25 cellular contexts compared by ENCODE assay signal in genomic region chr9:11471321-11471720, GRCh38.
"Had no signal": no experiment of that assay in that cellular context is flagged by ENCODE, and none has a peak within 500 bp of the region (broad histone marks: within the 10 kb centered on the region; RNA-seq: fewer than 3 reads in every experiment).

No MANE protein-coding gene starts in this region.

- DNase-seq: activated CD4-positive, alpha-beta memory T cell treated with anti-CD3 and anti-CD28 coated beads for 36 hours; activated CD4-positive, alpha-beta T cell treated with anti-CD3 and anti-CD28 coated beads, Interleukin-2, amount 10 ng/mL, durations not matched to agents 7 days and 5 days; activated CD4-positive, CD25-positive, alpha-beta regulatory T cell; activated CD8-positive, alpha-beta memory T cell treated with anti-CD3 and anti-CD28 coated beads for 24 hours; activated gamma-delta T cell; activated naive CD4-positive, alpha-beta T cell treated with anti-CD3 and anti-CD28 coated beads for 36 hours; activated T-cell treated with anti-CD3 and anti-CD28 coated beads, Interleukin-2, amount 50 U/mL, for 4 hours; amygdala; brain microvascular endothelial cell; cerebellar nuclear complex; KBM-7; NCI-H1092; NCI-H1417; NCI-H1694 treated with DMSO at 0.1 percent for 48 hours; NCI-H2029 treated with DMSO at 0.1 percent for 48 hours; NCI-H345; NCI-H510A; NCI-H526 treated with DMSO at 0.1 percent for 48 hours; SIG-M5; T-cell; T-helper 2 cell; T1000 had no signal

- H3K4me3 Mint-ChIP-seq: activated CD4-positive, alpha-beta memory T cell treated with anti-CD3 and anti-CD28 coated beads for 36 hours; activated CD4-positive, alpha-beta T cell treated with anti-CD3 and anti-CD28 coated beads, Interleukin-2, amount 10 ng/mL, durations not matched to agents 7 days and 5 days; activated naive CD4-positive, alpha-beta T cell treated with anti-CD3 and anti-CD28 coated beads for 36 hours; activated naive CD8-positive, alpha-beta T cell; activated T-cell treated with anti-CD3 and anti-CD28 coated beads, Interleukin-2, amount 50 U/mL, for 4 hours; T-cell had no signal

- H3K27me3 ChIP-seq: brain microvascular endothelial cell had no signal

- H3K27me3 Mint-ChIP-seq: activated CD4-positive, alpha-beta memory T cell treated with anti-CD3 and anti-CD28 coated beads for 36 hours; activated CD4-positive, alpha-beta T cell treated with anti-CD3 and anti-CD28 coated beads, Interleukin-2, amount 10 ng/mL, durations not matched to agents 7 days and 5 days; activated naive CD8-positive, alpha-beta T cell; T-cell had no signal

- H3K36me3 ChIP-seq: brain microvascular endothelial cell had no signal

- H3K27ac Mint-ChIP-seq: activated CD4-positive, alpha-beta memory T cell treated with anti-CD3 and anti-CD28 coated beads for 36 hours; activated CD4-positive, alpha-beta T cell treated with anti-CD3 and anti-CD28 coated beads, Interleukin-2, amount 10 ng/mL, durations not matched to agents 7 days and 5 days; activated naive CD4-positive, alpha-beta T cell treated with anti-CD3 and anti-CD28 coated beads for 36 hours; activated naive CD8-positive, alpha-beta T cell; T-cell had no signal

- H3K36me3 Mint-ChIP-seq: activated CD4-positive, alpha-beta memory T cell treated with anti-CD3 and anti-CD28 coated beads for 36 hours; activated naive CD8-positive, alpha-beta T cell; T-cell had no signal

- H3K4me1 Mint-ChIP-seq: activated CD4-positive, alpha-beta T cell treated with anti-CD3 and anti-CD28 coated beads, Interleukin-2, amount 10 ng/mL, durations not matched to agents 7 days and 5 days; T-cell had no signal

- FAIRE-seq: TTC549 had no signal

- H3K27ac ChIP-seq: brain microvascular endothelial cell, VCaP had no signal

- ATAC-seq: activated T-cell treated with anti-CD3 and anti-CD28 coated beads, Interleukin-2, amount 50 U/mL, for 4 hours; T-cell had no signal
